In genomic region chr3:188380722-188381121, GRCh38 we compare ENCODE assay signal across 21 cellular contexts.
"Had no signal": no experiment of that assay in that cellular context is flagged by ENCODE, and none has a peak within 500 bp of the region (broad histone marks: within the 10 kb centered on the region; RNA-seq: fewer than 3 reads in every experiment).

No MANE protein-coding gene starts in this region.

- H3K36me3 ChIP-seq: esophagus muscularis mucosa, gastroesophageal sphincter, heart left ventricle, lower lobe of right lung, neural progenitor cell, prostate gland, right atrium auricular region, tibial artery, upper lobe of left lung had no signal

- H3K4me3 ChIP-seq: esophagus muscularis mucosa, gastroesophageal sphincter, heart left ventricle, lower lobe of right lung, neural progenitor cell, prostate gland, right atrium auricular region, testis, tibial artery, upper lobe of left lung had no signal

- ATAC-seq: foreskin keratinocyte; gastroesophageal sphincter; heart left ventricle; left cardiac atrium; left ventricle myocardium superior; lower lobe of right lung; naive thymus-derived CD4-positive, alpha-beta T cell; sciatic nerve; stimulated activated memory B cell treated with anti-CD40 and anti-IgM and Interleukin-4, amounts not matched to agents 10 μg/mL and 1 μg/mL and 100 μg/mL, for 72 hours; stimulated activated naive CD8-positive, alpha-beta T cell treated with anti-CD3 and anti-CD28 coated beads, Interleukin-15, Interleukin-2, amounts not matched to agents 100 U/mL and 50 U/mL, for 24 hours had no signal

- DNase-seq: effector CD8-positive, alpha-beta T cell; foreskin keratinocyte; heart left ventricle; hippocampal formation; left cardiac atrium; left ventricle myocardium superior; lower lobe of right lung; naive thymus-derived CD4-positive, alpha-beta T cell; stimulated activated CD4-positive, alpha-beta T cell treated with anti-CD3 and anti-CD28 coated beads, Interleukin-4, amount 100 ng/mL, for 4 hours; stimulated activated naive CD8-positive, alpha-beta T cell treated with anti-CD3 and anti-CD28 coated beads, Interleukin-15, Interleukin-2, amounts not matched to agents 100 U/mL and 50 U/mL, for 24 hours; substantia nigra; testis; tibial artery; upper lobe of left lung had no signal

- H3K4me1 ChIP-seq: foreskin keratinocyte, neural progenitor cell, testis had no signal

- H3K9me3 ChIP-seq: esophagus muscularis mucosa, gastroesophageal sphincter, lower lobe of right lung, prostate gland, right atrium auricular region, testis, tibial artery, upper lobe of left lung had no signal

- H3K27ac ChIP-seq: esophagus muscularis mucosa, foreskin keratinocyte, gastroesophageal sphincter, heart left ventricle, lower lobe of right lung, neural progenitor cell, prostate gland, right atrium auricular region, testis, upper lobe of left lung had no signal

- H3K27me3 ChIP-seq: esophagus muscularis mucosa, foreskin keratinocyte, gastroesophageal sphincter, heart left ventricle, neural progenitor cell, right atrium auricular region, testis, tibial artery, upper lobe of left lung had no signal
